Comparison of ENCODE assay signal across 8 cellular contexts in the genomic region with DNA sequence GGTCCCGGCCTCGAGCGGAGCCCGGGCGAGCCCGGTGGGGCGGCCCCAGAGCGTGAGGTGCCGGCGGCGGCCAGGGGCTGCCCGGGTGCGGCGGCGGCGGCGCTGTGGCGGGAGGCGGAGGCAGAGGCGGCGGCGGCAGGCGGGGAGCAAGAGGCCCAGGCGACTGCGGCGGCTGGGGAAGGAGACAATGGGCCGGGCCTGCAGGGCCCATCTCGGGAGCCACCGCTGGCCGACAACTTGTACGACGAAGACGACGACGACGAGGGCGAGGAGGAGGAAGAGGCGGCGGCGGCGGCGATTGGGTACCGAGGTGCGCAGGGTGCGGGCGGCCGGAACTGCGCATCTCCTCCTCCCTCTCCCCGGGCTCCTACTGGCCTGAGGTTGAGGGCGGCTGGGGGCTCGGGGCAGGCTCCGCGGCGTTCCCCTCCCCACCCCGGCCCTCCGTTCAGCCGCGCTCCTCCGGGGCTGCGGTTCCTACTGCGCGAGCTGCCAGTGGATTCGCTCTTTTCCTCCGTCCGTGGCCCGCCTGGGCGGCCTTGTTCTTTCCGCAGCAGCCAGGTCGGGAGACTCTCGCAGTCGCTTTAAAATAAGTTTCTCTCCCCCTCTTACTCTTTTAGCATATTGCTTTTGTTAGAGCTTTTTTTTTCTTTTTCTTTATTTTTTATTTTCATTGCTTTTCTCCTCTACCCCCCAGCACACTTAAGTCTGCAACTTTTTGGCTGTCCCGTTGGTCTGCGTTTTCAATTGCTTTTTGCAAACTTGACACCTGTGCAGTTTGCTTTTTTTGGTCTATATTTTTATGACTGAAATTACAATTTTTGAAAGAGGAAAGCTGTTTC. TPM values are rescaled to one million over a fixed set of nuclear protein-coding genes. Genes with fewer than 3 reads are reported as not detected.
DNase-seq lines count a peak whose midpoint lies in the region; ATAC-seq, FAIRE-seq and TF ChIP-seq lines count a peak whose summit lies in the region.

No MANE protein-coding gene starts in this region.

- H3K27me3 Mint-ChIP-seq in activated naive CD4-positive, alpha-beta T cell treated with anti-CD3 and anti-CD28 coated beads for 36 hours (ENCODE audit: low read depth), result no peaks in the 10 kb centered on the region

- H3K27me3 ChIP-seq in gastroesophageal sphincter, result no peaks in the 10 kb centered on the region
- H3K27me3 ChIP-seq in neuronal stem cell (ENCODE audit: control insufficient read depth in 3 of 3, insufficient read depth in 3 of 3, low read depth in 1 of 3, low read length in 3 of 3), result no peaks in the 10 kb centered on the region

- FAIRE-seq in H54 (lab: Jason Lieb, UNC), result no peak

- peak overlapping the region; percentile 95 for H3K23ac ChIP-seq in neuronal stem cell (ENCODE audit: low read depth, low read length, poor library complexity)

- peak; percentile 83 for DNase-seq in EL
- DNase-seq in H54 (ENCODE audit: insufficient read length, low spot score), result peak; percentile 81
- DNase-seq in SK-MEL-5 (ENCODE audit: low read depth, low spot score), result peak; percentile 69
- peak; percentile 84 for DNase-seq in activated naive CD4-positive, alpha-beta T cell treated with anti-CD3 and anti-CD28 coated beads for 36 hours
- peak; percentile 64 for DNase-seq in neuronal stem cell (ENCODE audit: low spot score)
- DNase-seq in stromal cell of bone marrow (ENCODE audit: low read depth), result peak; percentile 54

- CTCF ChIA-PET in activated naive CD4-positive, alpha-beta T cell treated with anti-CD3 and anti-CD28 coated beads for 36 hours (lab: Charles Lee), result interaction anchor here (1.2 to 4.7 kb wide), 3 partner anchors 13 to 97 kb away, joined by 3 to 31 read pairs (median 12); no protein-coding TSS in a partner anchor

- peak overlapping the region; percentile 89 for H3K27ac Mint-ChIP-seq in activated naive CD4-positive, alpha-beta T cell treated with anti-CD3 and anti-CD28 coated beads for 36 hours

- H3K36me3 Mint-ChIP-seq in activated naive CD4-positive, alpha-beta T cell treated with anti-CD3 and anti-CD28 coated beads for 36 hours (ENCODE audit: low read depth), result peaks cover 23% of the 10 kb centered on the region

- H2BK12ac ChIP-seq in neuronal stem cell (ENCODE audit: low read length), result peak overlapping the region; percentile 10

- peak overlapping the region; percentile 56 for H2AK5ac ChIP-seq in neuronal stem cell (ENCODE audit: low read depth, low read length)

- ATAC-seq in gastroesophageal sphincter, result peak; percentile 75

- H3K4me3 ChIP-seq in gastroesophageal sphincter (peak overlapping the region; percentile 79 to 91), neuronal stem cell (ENCODE audit: low read length in 2 of 2) (peak overlapping the region; percentile 80 to 93)

- intact Hi-C loops in activated naive CD4-positive, alpha-beta T cell treated with anti-CD3 and anti-CD28 coated beads for 36 hours (cut with micrococcal nuclease), result loop anchor here (1.0 to 10.0 kb wide), 7 partner anchors 36 to 1020 kb away; partner anchors contain the start of genes CCAR1, DDX50, HERC4 and HNRNPH3

- H4K8ac ChIP-seq in neuronal stem cell (ENCODE audit: low read depth, low read length), result no peak overlapping the region

- in situ Hi-C loops in SK-MEL-5 (cut with HindIII; ENCODE audit: low pct_unique_long_range_greater_than_20kb, low sequenced_read_pairs), result no loop called here

- H3K4me1 ChIP-seq in gastroesophageal sphincter, result peaks cover 0 to 51% (median 8%) of the 10 kb centered on the region in 3 donors
- H3K4me1 ChIP-seq in neuronal stem cell (ENCODE audit: control insufficient read depth in 2 of 2, insufficient read depth in 1 of 2, low read depth in 1 of 2, low read length in 2 of 2), result peaks cover 0 to 3% of the 10 kb centered on the region in 2 donors

- peak overlapping the region; percentile 98 for H3K18ac ChIP-seq in neuronal stem cell (ENCODE audit: low read length)

- H3K9me3 Mint-ChIP-seq in activated naive CD4-positive, alpha-beta T cell treated with anti-CD3 and anti-CD28 coated beads for 36 hours, result no peaks in the 10 kb centered on the region

- peak overlapping the region; percentile 47 for H2BK120ac ChIP-seq in neuronal stem cell (ENCODE audit: low read depth, low read length)

- H3K9ac ChIP-seq in neuronal stem cell (ENCODE audit: low read depth, low read length, poor library complexity), result peak overlapping the region; percentile 98

- H2BK5ac ChIP-seq in neuronal stem cell (ENCODE audit: low read length), result peak overlapping the region; percentile 98

- WGBS in gastroesophageal sphincter (ENCODE audit: low coverage in 1 of 2), 2 donors, result 0% methylated on average over 19 to 25 of the region's 73 CpGs
- WGBS in neuronal stem cell (ENCODE audit: extremely low coverage in 2 of 2, insufficient read length in 2 of 2, insufficient replicate concordance in 1 of 2), 2 donors, result no CpG with 5 or more reads among the region's 73 CpGs

- H3K79me1 ChIP-seq in neuronal stem cell (ENCODE audit: low read depth, low read length), result peaks cover 5% of the 10 kb centered on the region

- no peak for TF ChIP-seq EP300 in gastroesophageal sphincter (IDR thresholded peaks at IDR 0.05)

- H3K9me3 ChIP-seq in gastroesophageal sphincter (no peaks in the 10 kb centered on the region), neuronal stem cell (replicated peaks in 1 of 2; ENCODE audit: control insufficient read depth in 2 of 2, insufficient read depth in 1 of 2, low read depth in 1 of 2, low read length in 2 of 2) (no peaks in the 10 kb centered on the region)

- no peak overlapping the region for H3K4ac ChIP-seq in neuronal stem cell (ENCODE audit: low read length)

- H3K4me1 Mint-ChIP-seq in activated naive CD4-positive, alpha-beta T cell treated with anti-CD3 and anti-CD28 coated beads for 36 hours (ENCODE audit: low read depth), result peaks cover 28% of the 10 kb centered on the region

- H4K91ac ChIP-seq in neuronal stem cell (ENCODE audit: low read depth, low read length, poor library complexity), result no peak overlapping the region

- peak overlapping the region; percentile 49 for H2BK15ac ChIP-seq in neuronal stem cell (ENCODE audit: low read length)

- peak overlapping the region; percentile 90 for H2AFZ ChIP-seq in neuronal stem cell (ENCODE audit: low read length)

- H3K4me2 ChIP-seq in neuronal stem cell (ENCODE audit: insufficient read depth, low read length, poor library complexity, severe bottlenecking), result peak overlapping the region; percentile 49

- H3K36me3 ChIP-seq in gastroesophageal sphincter (peaks cover 0 to 34% of the 10 kb centered on the region in 2 donors), neuronal stem cell (replicated peaks in 1 of 2; ENCODE audit: control insufficient read depth in 2 of 2, insufficient read depth in 2 of 2, low read length in 2 of 2) (peaks cover 0 to 39% of the 10 kb centered on the region in 2 donors)

- TF ChIP-seq POLR2A in H54 (IDR thresholded peaks at IDR 0.05; ENCODE audit: low read depth, low read length) (no peak; the same call in 1 of the 2 replicates), gastroesophageal sphincter (IDR thresholded peaks at IDR 0.05) (peak in 1 of 2 donors; percentile 27)

- H3K27ac ChIP-seq in gastroesophageal sphincter (peak overlapping the region; percentile 93 to 99 (median 97)), neuronal stem cell (replicated peaks; ENCODE audit: low read length) (peak overlapping the region; percentile 91)

- peak overlapping the region; percentile 89 for H3K14ac ChIP-seq in neuronal stem cell (ENCODE audit: low read length)

- peak overlapping the region; percentile 90 for H3K4me3 Mint-ChIP-seq in activated naive CD4-positive, alpha-beta T cell treated with anti-CD3 and anti-CD28 coated beads for 36 hours

- 0 out of 2 replicates have a peak, but pooled peaks have one; percentile 18 for TF ChIP-seq CTCF in LNCAP (IDR thresholded peaks at IDR 0.05)
- TF ChIP-seq CTCF in gastroesophageal sphincter (IDR thresholded peaks at IDR 0.05), result peak in 2 of 4 experiments; percentile 2 to 15

RNA-seq across cellular contexts. Expression of gene SIRT1, which starts 0.6 kb away (rescaled TPM):
- 10.9 and 13.7 TPM in 2 replicates for total RNA-seq in SK-MEL-5 (2014; rRNA removed; shearing (Covaris generic))
- 8.3 and 14.6 TPM in 2 replicates for polyA plus RNA-seq in SK-MEL-5 (2015; cell fraction: cytosol; rRNA removed)
- 6.6 and 14.0 TPM in 2 replicates for polyA plus RNA-seq in SK-MEL-5 (2015; cell fraction: nucleus; rRNA removed)
- total RNA-seq in activated naive CD4-positive, alpha-beta T cell treated with anti-CD3 and anti-CD28 coated beads for 36 hours, result 10 to 100 TPM; 18.7 to 18.8 TPM
- total RNA-seq in gastroesophageal sphincter, result 10 to 100 TPM; 22.1 to 39.8 (median 33.4) TPM
- 18.3 TPM for polyA plus RNA-seq in neuronal stem cell (2013, experiment 1 of 2)
- polyA plus RNA-seq in neuronal stem cell (2013, experiment 2 of 2), result 18.4 TPM

RNA-seq across cellular contexts. Expression of gene DNAJC12, which starts 47.1 kb away (rescaled TPM):
- 37.1 and 42.8 TPM in 2 replicates for total RNA-seq in SK-MEL-5 (2014; rRNA removed; shearing (Covaris generic))
- 21.2 and 24.0 TPM in 2 replicates for polyA plus RNA-seq in SK-MEL-5 (2015; cell fraction: cytosol; rRNA removed)
- polyA plus RNA-seq in SK-MEL-5 (2015; cell fraction: nucleus; rRNA removed), result 3.9 and 10.8 TPM in 2 replicates
- total RNA-seq in activated naive CD4-positive, alpha-beta T cell treated with anti-CD3 and anti-CD28 coated beads for 36 hours, result 10 to 100 TPM; 13.2 to 13.9 TPM
- total RNA-seq in gastroesophageal sphincter, result 1 to 10 TPM; 2.5 to 4.6 (median 3.3) TPM
- polyA plus RNA-seq in neuronal stem cell (2013, experiment 1 of 2), result 6.3 TPM
- polyA plus RNA-seq in neuronal stem cell (2013, experiment 2 of 2), result 6.0 TPM

Comparison
In these comparisons a context has a peak if more than half of its experiments do, and no peak if none do; other contexts are left out.
1. Peak in every context shown above with its lines: DNase-seq, ATAC-seq, H3K4me3 ChIP-seq and H3K27ac ChIP-seq.